In genomic region chr5:120934003-120934402, GRCh38 we compare ENCODE assay signal across 35 cellular contexts.
"Had no signal": no experiment of that assay in that cellular context is flagged by ENCODE, and none has a peak within 500 bp of the region (broad histone marks: within the 10 kb centered on the region; RNA-seq: fewer than 3 reads in every experiment).

No MANE protein-coding gene starts in this region.

- H3K4me1 Mint-ChIP-seq: activated B cell treated with CpG ODN at 0.5 μM for 24 hours; activated CD4-positive, alpha-beta T cell treated with anti-CD3 and anti-CD28 coated beads, Interleukin-2, amount 10 ng/mL, durations not matched to agents 24 days and 14 days; activated naive CD8-positive, alpha-beta T cell treated with anti-CD3 and anti-CD28 coated beads for 36 hours; activated T-helper 17 cell treated with anti-CD3 and anti-CD28 coated beads, Interleukin-2, amount 50 U/mL, for 72 hours had no signal

- ATAC-seq: activated CD8-positive, alpha-beta T cell treated with anti-CD3 and anti-CD28 coated beads for 36 hours; activated naive CD4-positive, alpha-beta T cell treated with anti-CD3 and anti-CD28 coated beads, Interleukin-2, amount 50 U/mL, for 72 hours; activated T-cell treated with anti-CD3 and anti-CD28 coated beads, Interleukin-2, amount 50 U/mL, for 4 hours; activated T-cell treated with anti-CD3 and anti-CD28 coated beads, Interleukin-2, amount 50 U/mL, for 72 hours; activated T-helper 17 cell treated with anti-CD3 and anti-CD28 coated beads, Interleukin-2, amount 50 U/mL, for 72 hours; body of pancreas had no signal

- H3K9me3 Mint-ChIP-seq: activated CD4-positive, alpha-beta T cell treated with anti-CD3 and anti-CD28 coated beads, Interleukin-2, amount 10 ng/mL, durations not matched to agents 24 days and 14 days; activated T-helper 1 cell treated with anti-CD3 and anti-CD28 coated beads, Interleukin-12 subunit alpha, Interleukin-12 subunit beta, Interleukin-2, Interleukin-4 antibody, amounts not matched to agents 30 ng/mL and 10 ng/mL and 1 ng/mL, durations not matched to agents 14 hours and 24 hours and 36 hours; T-helper 2 cell treated with Interferon-gamma antibody and Interleukin-4, amounts not matched to agents 5 μg/mL and 100 μg/mL, for 36 hours had no signal

- H3K4me3 ChIP-seq: adrenal gland, body of pancreas, breast epithelium had no signal

- H3K27me3 ChIP-seq: adrenal gland, body of pancreas, brain microvascular endothelial cell, breast epithelium had no signal

- H3K9me3 ChIP-seq: adrenal gland, body of pancreas, breast epithelium had no signal

- H3K4me3 Mint-ChIP-seq: activated B cell treated with CpG ODN at 0.5 μM for 24 hours; activated CD4-positive, alpha-beta memory T cell treated with anti-CD3 and anti-CD28 coated beads for 36 hours; activated CD4-positive, alpha-beta T cell treated with anti-CD3 and anti-CD28 coated beads, Interleukin-2, amount 10 ng/mL, durations not matched to agents 24 days and 14 days; activated CD8-positive, alpha-beta T cell treated with anti-CD3 and anti-CD28 coated beads for 36 hours; activated naive CD4-positive, alpha-beta T cell treated with anti-CD3 and anti-CD28 coated beads for 36 hours; activated naive CD8-positive, alpha-beta T cell treated with anti-CD3 and anti-CD28 coated beads for 36 hours; activated T-cell treated with anti-CD3 and anti-CD28 coated beads, Interleukin-2, amount 50 U/mL, for 4 hours; activated T-cell treated with anti-CD3 and anti-CD28 coated beads, Interleukin-2, amount 50 U/mL, for 72 hours; activated T-helper 1 cell treated with anti-CD3 and anti-CD28 coated beads, Interleukin-12 subunit alpha, Interleukin-12 subunit beta, Interleukin-2, Interleukin-4 antibody, amounts not matched to agents 30 ng/mL and 10 ng/mL and 1 ng/mL, durations not matched to agents 14 hours and 24 hours and 36 hours; activated T-helper 17 cell treated with anti-CD3 and anti-CD28 coated beads, Interleukin-2, amount 50 U/mL, for 72 hours; T-helper 1 cell treated with Interleukin-12 subunit alpha and Interleukin-12 subunit beta and Interleukin-4 antibody, amounts not matched to agents 30 μg/mL and 1 μg/mL, for 36 hours; T-helper 2 cell treated with Interferon-gamma antibody and Interleukin-4, amounts not matched to agents 5 μg/mL and 100 μg/mL, for 36 hours had no signal

- H3K4me1 ChIP-seq: adrenal gland, body of pancreas, breast epithelium had no signal

- H3K27ac ChIP-seq: adrenal gland, body of pancreas, brain microvascular endothelial cell, breast epithelium, VCaP had no signal

- DNase-seq: activated B cell treated with CpG ODN at 0.5 μM for 24 hours; activated CD4-positive, alpha-beta memory T cell treated with anti-CD3 and anti-CD28 coated beads for 36 hours; activated CD4-positive, alpha-beta T cell treated with anti-CD3 and anti-CD28 coated beads for 4 hours; activated CD4-positive, alpha-beta T cell treated with anti-CD3 and anti-CD28 coated beads, Interleukin-2, amount 10 ng/mL, durations not matched to agents 24 days and 14 days; activated CD4-positive, alpha-beta T cell treated with anti-CD3 and anti-CD28 coated beads, Interleukin-2, amount 50 U/mL, for 1 hour; activated CD4-positive, alpha-beta T cell treated with anti-CD3 and anti-CD28 coated beads, Interleukin-2, amount 50 U/mL, for 4 hours; activated CD4-positive, CD25-positive, alpha-beta regulatory T cell treated with anti-CD3 and anti-CD28 coated beads, Interleukin-2, amount 50 U/mL, for 72 hours; activated CD8-positive, alpha-beta memory T cell treated with anti-CD3 and anti-CD28 coated beads, Interleukin-2, amount 50 U/mL, for 4 hours; activated CD8-positive, alpha-beta T cell treated with anti-CD3 and anti-CD28 coated beads for 36 hours; activated effector memory CD4-positive, alpha-beta T cell treated with anti-CD3 and anti-CD28 coated beads, Interleukin-2, amount 50 U/mL, for 16 hours; activated gamma-delta T cell treated with Interleukin-2 at 50 U/mL for 16 hours; activated naive CD4-positive, alpha-beta T cell; activated naive CD4-positive, alpha-beta T cell treated with anti-CD3 and anti-CD28 coated beads for 36 hours; activated naive CD4-positive, alpha-beta T cell treated with anti-CD3 and anti-CD28 coated beads, Interleukin-2, amount 50 U/mL, for 16 hours; activated naive CD8-positive, alpha-beta T cell treated with anti-CD3 and anti-CD28 coated beads for 36 hours; activated T-cell treated with anti-CD3 and anti-CD28 coated beads for 4 hours; activated T-cell treated with anti-CD3 and anti-CD28 coated beads, Interleukin-2, amount 50 U/mL, for 1 hour; activated T-cell treated with anti-CD3 and anti-CD28 coated beads, Interleukin-2, amount 50 U/mL, for 4 hours; activated T-cell treated with anti-CD3 and anti-CD28 coated beads, Interleukin-2, amount 50 U/mL, for 72 hours; adrenal gland; amniotic stem cell; aorta; body of pancreas; brain microvascular endothelial cell; central memory CD4-positive, alpha-beta T cell; T-helper 1 cell; T-helper 2 cell; T-helper 9 cell had no signal

- H3K27ac Mint-ChIP-seq: activated B cell treated with CpG ODN at 0.5 μM for 24 hours; activated CD4-positive, alpha-beta memory T cell treated with anti-CD3 and anti-CD28 coated beads for 36 hours; activated CD4-positive, alpha-beta T cell treated with anti-CD3 and anti-CD28 coated beads, Interleukin-2, amount 10 ng/mL, durations not matched to agents 24 days and 14 days; activated CD8-positive, alpha-beta T cell treated with anti-CD3 and anti-CD28 coated beads for 36 hours; activated naive CD4-positive, alpha-beta T cell treated with anti-CD3 and anti-CD28 coated beads for 36 hours; activated naive CD4-positive, alpha-beta T cell treated with anti-CD3 and anti-CD28 coated beads, Interleukin-2, amount 50 U/mL, for 72 hours; activated naive CD8-positive, alpha-beta T cell treated with anti-CD3 and anti-CD28 coated beads for 36 hours; activated T-cell treated with anti-CD3 and anti-CD28 coated beads, Interleukin-2, amount 50 U/mL, for 72 hours; activated T-helper 1 cell treated with anti-CD3 and anti-CD28 coated beads, Interleukin-12 subunit alpha, Interleukin-12 subunit beta, Interleukin-2, Interleukin-4 antibody, amounts not matched to agents 30 ng/mL and 10 ng/mL and 1 ng/mL, durations not matched to agents 14 hours and 24 hours and 36 hours; activated T-helper 17 cell treated with anti-CD3 and anti-CD28 coated beads, Interleukin-2, amount 50 U/mL, for 72 hours; T-helper 1 cell treated with Interleukin-12 subunit alpha and Interleukin-12 subunit beta and Interleukin-4 antibody, amounts not matched to agents 30 μg/mL and 1 μg/mL, for 36 hours; T-helper 2 cell treated with Interferon-gamma antibody and Interleukin-4, amounts not matched to agents 5 μg/mL and 100 μg/mL, for 36 hours had no signal

- H3K36me3 Mint-ChIP-seq: activated CD4-positive, alpha-beta memory T cell treated with anti-CD3 and anti-CD28 coated beads for 36 hours; activated naive CD4-positive, alpha-beta T cell treated with anti-CD3 and anti-CD28 coated beads, Interleukin-2, amount 50 U/mL, for 72 hours; activated naive CD8-positive, alpha-beta T cell treated with anti-CD3 and anti-CD28 coated beads for 36 hours had no signal

- H3K27me3 Mint-ChIP-seq: activated B cell treated with CpG ODN at 0.5 μM for 24 hours; activated CD4-positive, alpha-beta memory T cell treated with anti-CD3 and anti-CD28 coated beads for 36 hours; activated CD4-positive, alpha-beta T cell treated with anti-CD3 and anti-CD28 coated beads, Interleukin-2, amount 10 ng/mL, durations not matched to agents 24 days and 14 days; activated CD8-positive, alpha-beta T cell treated with anti-CD3 and anti-CD28 coated beads for 36 hours; activated naive CD8-positive, alpha-beta T cell treated with anti-CD3 and anti-CD28 coated beads for 36 hours; activated T-helper 17 cell treated with anti-CD3 and anti-CD28 coated beads, Interleukin-2, amount 50 U/mL, for 72 hours had no signal

- H3K36me3 ChIP-seq: adrenal gland, brain microvascular endothelial cell, breast epithelium had no signal
